9 cellular contexts compared by ENCODE assay signal in the genomic region with DNA sequence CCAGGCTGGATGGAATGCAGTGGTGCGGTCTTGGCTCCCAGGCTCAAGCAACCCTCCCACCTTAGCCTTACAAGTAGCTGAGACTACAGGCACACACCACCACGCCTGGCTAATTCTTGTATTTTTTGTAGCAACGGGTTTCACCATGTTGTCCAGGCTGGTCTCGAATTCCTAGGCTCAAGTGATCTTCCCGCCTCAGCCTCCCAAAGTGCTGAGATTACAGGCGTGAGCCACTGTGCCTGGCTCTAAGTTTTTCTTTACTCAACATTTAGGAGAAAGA. TPM values are rescaled to one million over a fixed set of nuclear protein-coding genes. Genes with fewer than 3 reads are reported as not detected.
DNase-seq lines count a peak whose midpoint lies in the region; ATAC-seq and TF ChIP-seq lines count a peak whose summit lies in the region.
"Not testable (repeated sequence)": the region's sequence is repeated elsewhere in the genome, so short reads cannot be mapped to it uniquely, and the experiment has no call there.
"Had no signal": no experiment of that assay in that cellular context is flagged by ENCODE, and none has a peak within 500 bp of the region (broad histone marks: within the 10 kb centered on the region; RNA-seq: fewer than 3 reads in every experiment).

No MANE protein-coding gene starts in this region.

- H3K4me3 Mint-ChIP-seq in nephron progenitor cell, type B pancreatic cell: not testable (repeated sequence)

- TF ChIP-seq POLR2A in HCT116 (IDR thresholded peaks at IDR 0.05; ENCODE audit: borderline replicate concordance, extremely low read depth, insufficient read depth, insufficient read length) = not testable (repeated sequence)

- not testable (repeated sequence) for H3K9me3 ChIP-seq in HCT116 (ENCODE audit: control insufficient read depth in 1 of 2, insufficient read depth in 1 of 2, low read depth in 1 of 2, low read length in 2 of 2); PC-9 (ENCODE audit: insufficient read depth, low read depth)

- ATAC-seq in HCT116 = not testable (repeated sequence)

- H3K4me3 ChIP-seq in ACC112 (ENCODE audit: low read depth, low read length); HCT116 (replicated peaks in 1 of 2; ENCODE audit: low read depth in 1 of 2, low read length in 2 of 2); PC-9: not testable (repeated sequence)

- H3K27ac ChIP-seq in ACC112 (ENCODE audit: low read depth, low read length) = peak overlapping the region; percentile 31; the same call in 1 of the 2 replicates
- H3K27ac ChIP-seq in HCT116 (ENCODE audit: low read depth, low read length) = peak overlapping the region; percentile 84
- H3K27ac ChIP-seq in PC-9 = peak overlapping the region; percentile 93

- H3K4me1 Mint-ChIP-seq in nephron progenitor cell (peaks cover 32% of the 10 kb centered on the region), type B pancreatic cell (ENCODE audit: unreplicated experiment) (peaks cover 23% of the 10 kb centered on the region)

- H3K36me3 Mint-ChIP-seq in nephron progenitor cell (ENCODE audit: low read depth) = peaks cover 63% of the 10 kb centered on the region
- H3K36me3 Mint-ChIP-seq in type B pancreatic cell = peaks cover 19% of the 10 kb centered on the region

- peaks cover 39% of the 10 kb centered on the region for H3K4me1 ChIP-seq in ACC112 (ENCODE audit: control insufficient read depth, insufficient read depth, low read length, unreplicated experiment)
- peaks cover 65 to 82% of the 10 kb centered on the region in 2 experiments for H3K4me1 ChIP-seq in HCT116 (ENCODE audit: control insufficient read depth in 1 of 2, insufficient read depth in 2 of 2, low read length in 2 of 2)
- H3K4me1 ChIP-seq in PC-9 (replicated peaks; ENCODE audit: insufficient read depth) = peaks cover 57% of the 10 kb centered on the region

- H3K79me2 ChIP-seq in ACC112 (ENCODE audit: control insufficient read depth, insufficient read depth, low read length, unreplicated experiment) (peaks cover 88% of the 10 kb centered on the region), HCT116 (ENCODE audit: insufficient read depth, low read length) (peaks cover 96% of the 10 kb centered on the region), PC-9 (ENCODE audit: low read depth) (peaks cover 95% of the 10 kb centered on the region)

- TF ChIP-seq RAD21 in HCT116 (IDR thresholded peaks at IDR 0.05; ENCODE audit: low read depth) = not testable (repeated sequence)

- H3K4me2 ChIP-seq in HCT116 (ENCODE audit: low read length) = peak overlapping the region; percentile 58
- peak overlapping the region; percentile 63 for H3K4me2 ChIP-seq in PC-9

- H3K9me2 ChIP-seq in HCT116 (ENCODE audit: insufficient read depth); PC-9 (ENCODE audit: insufficient read depth): not testable (repeated sequence)

- H3K9ac ChIP-seq in HCT116 (ENCODE audit: low read length) = peak overlapping the region; percentile 48

- not testable (repeated sequence) for H4K20me1 ChIP-seq in HCT116 (ENCODE audit: insufficient read depth)
- H4K20me1 ChIP-seq in PC-9 (ENCODE audit: insufficient read depth) = peaks cover 95% of the 10 kb centered on the region

- BruUV-seq in HCT116 (replicated peaks; lab: Mats Ljungman, UMichigan); PC-9 (replicated peaks; lab: Mats Ljungman, UMichigan): not testable (repeated sequence)

- H3K36me3 ChIP-seq in ACC112 (ENCODE audit: insufficient read depth, low read length); HCT116 (ENCODE audit: control insufficient read depth in 1 of 2, insufficient read depth in 2 of 2, low read length in 2 of 2); PC-9 (ENCODE audit: low read depth): not testable (repeated sequence)

- TF ChIP-seq CTCF in HCT116 (IDR thresholded peaks at IDR 0.05 in 2 of 3, conservative IDR thresholded peaks at IDR 0.05 in 1 of 3; ENCODE audit: borderline replicate concordance in 1 of 3, insufficient read depth in 1 of 3, low read depth in 2 of 3, low read length in 2 of 3); PC-9 (conservative IDR thresholded peaks at IDR 0.05); nephron progenitor cell (IDR thresholded peaks at IDR 0.05); type B pancreatic cell (conservative IDR thresholded peaks at IDR 0.05): not testable (repeated sequence)

- RAD21 ChIA-PET in HCT116 (lab: Charles Lee; ENCODE audit: low non-redundant PET in 1 of 2, low total read pairs in 2 of 2, uncharacterized antibody in 2 of 2, unreplicated experiment in 2 of 2) = not testable (repeated sequence)

- not testable (repeated sequence) for H3K9me3 Mint-ChIP-seq in nephron progenitor cell, type B pancreatic cell

- CTCF ChIA-PET in HCT116 (lab: Charles Lee); PC-9 (lab: Charles Lee): not testable (repeated sequence)

- not testable (repeated sequence) for DNase-seq in HCT116 (ENCODE audit: low read depth, low spot score); PC-9; nephron progenitor cell; type B pancreatic cell (ENCODE audit: extremely low spot score, unreplicated experiment)
- DNase-seq in amniotic epithelial cell (ENCODE audit: low read depth) (peak; percentile 77), glomerular visceral epithelial cell (ENCODE audit: extremely low spot score) (peak; percentile 25), kidney tubule cell (ENCODE audit: low spot score) (peak; percentile 24)

- POLR2A ChIA-PET in HCT116 (lab: Charles Lee) = interaction anchor here (0.8 kb wide), 1 partner anchor 139 kb away, joined by 3 read pairs; no protein-coding TSS in a partner anchor
- POLR2A ChIA-PET in PC-9 (lab: Charles Lee; ENCODE audit: unreplicated experiment) = interaction anchor here (0.5 kb wide), 1 partner anchor 790 kb away, joined by 8 read pairs; no protein-coding TSS in a partner anchor

- H3F3A ChIP-seq in PC-9 (ENCODE audit: insufficient read depth, low read depth) = peaks cover 63% of the 10 kb centered on the region

- not testable (repeated sequence) for H2AFZ ChIP-seq in ACC112 (ENCODE audit: low read length, unreplicated experiment); HCT116 (ENCODE audit: low read depth, low read length, poor library complexity, severe bottlenecking); PC-9

- intact Hi-C loops in HCT116 (cut with micrococcal nuclease); PC-9 (cut with micrococcal nuclease; ENCODE audit: unreplicated experiment): not testable (repeated sequence)

- H3K27ac Mint-ChIP-seq in nephron progenitor cell = peak overlapping the region; percentile 32
- H3K27ac Mint-ChIP-seq in type B pancreatic cell = peak overlapping the region; percentile 85

- not testable (repeated sequence) for H3K27me3 Mint-ChIP-seq in nephron progenitor cell (ENCODE audit: low read depth, poor library complexity); type B pancreatic cell

- H3K27me3 ChIP-seq in ACC112 (ENCODE audit: insufficient read depth, low read length); HCT116 (ENCODE audit: insufficient read depth, low read length); PC-9 (ENCODE audit: insufficient read depth, low read depth): not testable (repeated sequence)

RNA-seq across cellular contexts. Expression of gene IGF2BP2, which starts 26.1 kb away (rescaled TPM):
- 135 TPM for total RNA-seq in HCT116 (2021; ENCODE audit: unreplicated experiment)
- 75.1 and 88.7 TPM in 2 replicates for polyA plus RNA-seq in HCT116 (2012)
- total RNA-seq in PC-9 (2021) = 140 and 150 TPM in 2 replicates
- 101 and 140 TPM in 2 replicates for total RNA-seq in type B pancreatic cell (ENCODE audit: low replicate concordance)
- total RNA-seq: CD8-positive, alpha-beta T cell had no signal

Comparison
In these comparisons a context has a peak if more than half of its experiments do, and no peak if none do; other contexts are left out.
1. H3K27ac ChIP-seq: peak in every context shown above with its lines; median percentile 93 in PC-9; 84 in HCT116; 31 in ACC112.